In genomic region chr14:68369289-68369925, GRCh38 we compare ENCODE assay signal across 12 cellular contexts.
A peak's percentile ranks its signal among the peaks of the same experiment; 100 is the strongest.
DNase-seq lines count a peak whose midpoint lies in the region; ATAC-seq and TF ChIP-seq lines count a peak whose summit lies in the region.
"Had no signal": no experiment of that assay in that cellular context is flagged by ENCODE, and none has a peak within 500 bp of the region (broad histone marks: within the 10 kb centered on the region; RNA-seq: fewer than 3 reads in every experiment).

No MANE protein-coding gene starts in this region.

- H3K9me3 ChIP-seq in hepatocyte (ENCODE audit: low read depth) (no peaks in the 10 kb centered on the region), right cardiac atrium (ENCODE audit: control insufficient read depth, low read length) (no peaks in the 10 kb centered on the region)
- H3K9me3 ChIP-seq: vagina had no signal

- H3K36me3 ChIP-seq in hepatocyte (replicated peaks; ENCODE audit: insufficient read depth, low read depth), result no peaks in the 10 kb centered on the region
- H3K36me3 ChIP-seq: vagina had no signal

- no peak overlapping the region for H3K4me2 ChIP-seq in hepatocyte

- H3K4me1 ChIP-seq in hepatocyte (ENCODE audit: insufficient read depth) (peaks cover 18% of the 10 kb centered on the region), right cardiac atrium (ENCODE audit: control insufficient read depth, insufficient read depth, low read length) (peaks cover 6% of the 10 kb centered on the region), foreskin keratinocyte (peaks cover 10% of the 10 kb centered on the region)

- no peaks in the 10 kb centered on the region for H4K20me1 ChIP-seq in hepatocyte (ENCODE audit: insufficient read depth, poor library complexity, severe bottlenecking)

- no peak overlapping the region for H2AFZ ChIP-seq in hepatocyte

- H3K27me3 ChIP-seq in hepatocyte (no peaks in the 10 kb centered on the region), right cardiac atrium (ENCODE audit: control insufficient read depth, insufficient read depth) (no peaks in the 10 kb centered on the region), foreskin keratinocyte (no peaks in the 10 kb centered on the region)
- H3K27me3 ChIP-seq: vagina had no signal

- peak; percentile 59 for ATAC-seq in GM19452 (IDR thresholded peaks at IDR 0.05; ENCODE audit: unreplicated experiment)
- ATAC-seq in HG03378 (IDR thresholded peaks at IDR 0.05; ENCODE audit: unreplicated experiment), result peak; percentile 43
- no peak for ATAC-seq in right cardiac atrium
- ATAC-seq in foreskin keratinocyte, result no peak

- WGBS in hepatocyte (ENCODE audit: low lambda C conversion rate, missing lambda C conversion rate), result 89% methylated on average over 6 of the region's 6 CpGs
- WGBS in right cardiac atrium, result 68% methylated on average over 6 of the region's 6 CpGs

- intact Hi-C loops in right cardiac atrium (cut with DNase I), result no loop called here

- H3K9me2 ChIP-seq in hepatocyte (replicated peaks; ENCODE audit: insufficient read depth), result no peaks in the 10 kb centered on the region

- H3K79me2 ChIP-seq in hepatocyte, result no peaks in the 10 kb centered on the region

- TF ChIP-seq CTCF in hepatocyte (IDR thresholded peaks at IDR 0.05; ENCODE audit: poor library complexity), result no peak
- no peak for TF ChIP-seq CTCF in foreskin keratinocyte (conservative IDR thresholded peaks at IDR 0.05)

- H3K27ac ChIP-seq in hepatocyte, result peak overlapping the region; percentile 23
- H3K27ac ChIP-seq in right cardiac atrium (ENCODE audit: low read length), result no peak overlapping the region
- no peak overlapping the region for H3K27ac ChIP-seq in foreskin keratinocyte
- H3K27ac ChIP-seq: vagina had no signal

- H3K4me3 ChIP-seq in GM08714 (ENCODE audit: low read length), result peak overlapping the region; percentile 35; the same call in 1 of the 2 replicates
- no peak overlapping the region for H3K4me3 ChIP-seq in hepatocyte
- H3K4me3 ChIP-seq in right cardiac atrium (ENCODE audit: low read length), result no peak overlapping the region
- H3K4me3 ChIP-seq: vagina had no signal

- DNase-seq in hepatocyte (ENCODE audit: low spot score) (no peak), right cardiac atrium (no peak), foreskin keratinocyte (no peak)
- no peak for DNase-seq in activated effector memory CD4-positive, alpha-beta T cell treated with anti-CD3 and anti-CD28 coated beads, Interleukin-2, amount 50 U/mL, for 16 hours
- DNase-seq in stimulated activated CD4-positive, alpha-beta T cell treated with anti-CD3 and anti-CD28 coated beads, Interleukin-4, amount 100 ng/mL, for 4 hours, result no peak
- DNase-seq: COR-L47, NCI-H1105, nephron progenitor cell had no signal

Comparison
In these comparisons a context has a peak if more than half of its experiments do, and no peak if none do; other contexts are left out.
1. ATAC-seq: peak in GM19452 (single experiment) and HG03378 (single experiment); none in right cardiac atrium (0 of 2) and foreskin keratinocyte (single experiment).